ENCODE assay signal across 8 cellular contexts in genomic region chrX:111095974-111096870, GRCh38. TPM values are rescaled to one million over a fixed set of nuclear protein-coding genes. Genes with fewer than 3 reads are reported as not detected.
DNase-seq lines count a peak whose midpoint lies in the region; ATAC-seq and TF ChIP-seq lines count a peak whose summit lies in the region.

Gene PAK3, plus strand, starts transcription at chrX:111096191. Its CDS starts 26,913 bp downstream, at chrX:111123104.

- intact Hi-C loops in MCF 10A (cut with micrococcal nuclease) = no loop called here

- peaks cover 59% of the 10 kb centered on the region for H3K27me3 Mint-ChIP-seq in MCF 10A (ENCODE audit: insufficient read depth, unreplicated experiment)

- TF ChIP-seq CTCF in RWPE1 (conservative IDR thresholded peaks at IDR 0.05; ENCODE audit: low read depth) = no peak
- TF ChIP-seq CTCF in MCF 10A (IDR thresholded peaks at IDR 0.05; ENCODE audit: unreplicated experiment) = no peak

- peak; percentile 65 for DNase-seq in GM03348 (ENCODE audit: low spot score)
- peak; percentile 40 for DNase-seq in RWPE1 (ENCODE audit: low spot score)
- peak; percentile 77 for DNase-seq in MCF 10A (ENCODE audit: unreplicated experiment)
- DNase-seq in iPS-NIHi7 (ENCODE audit: extremely low spot score) = peak; percentile 79
- peak; percentile 8 for DNase-seq in skeletal muscle cell (ENCODE audit: low read depth)
- no peak for DNase-seq in middle frontal gyrus (ENCODE audit: extremely low spot score, low spot score)
- no peak for DNase-seq in SKM-1 treated with dmso at 0.1 percent for 144 hours (lab: John Stamatoyannopoulos, UW; ENCODE audit: unreplicated experiment)

- no TSS peak for BruUV-seq in MCF 10A (replicated peaks; lab: Mats Ljungman, UMichigan)

- peaks cover 6% of the 10 kb centered on the region for H3K36me3 Mint-ChIP-seq in MCF 10A (ENCODE audit: insufficient read depth, unreplicated experiment)

- POLR2A ChIA-PET in RWPE1 (lab: Yijun Ruan, JAX; ENCODE audit: low non-redundant PET) (no interaction called here), MCF 10A (lab: Yijun Ruan, JAX) (interaction anchor here (0.6 to 0.7 kb wide), 4 partner anchors 76 to 1366 kb away, joined by 3 read pairs; no protein-coding TSS in a partner anchor)

- ATAC-seq in HG03354 (IDR thresholded peaks at IDR 0.05; ENCODE audit: poor library complexity, severe bottlenecking, unreplicated experiment) = peak; percentile 43

- H3K27ac Mint-ChIP-seq in MCF 10A (ENCODE audit: low read depth, unreplicated experiment) = peak within 1 kb of the TSS; percentile 43

- CTCF ChIA-PET in RWPE1 (lab: Yijun Ruan, JAX) (interaction anchor here (0.7 kb wide), 1 partner anchor 1499 kb away, joined by 3 read pairs; no protein-coding TSS in a partner anchor), MCF 10A (lab: Yijun Ruan, JAX) (interaction anchor here (0.7 to 3.9 kb wide), 6 partner anchors 104 to 651 kb away, joined by 3 to 24 read pairs (median 4); no protein-coding TSS in a partner anchor)

- 0 out of 2 replicates have a peak within 1 kb of the TSS, but pooled peaks have one; percentile 15 for H3K27ac ChIP-seq in RWPE1

- no peaks in the 10 kb centered on the region for H3K4me1 Mint-ChIP-seq in MCF 10A (ENCODE audit: insufficient read depth, unreplicated experiment)

- H3K4me3 Mint-ChIP-seq in MCF 10A (ENCODE audit: unreplicated experiment) = peak within 1 kb of the TSS; percentile 76

- H3K9me3 Mint-ChIP-seq in MCF 10A (ENCODE audit: unreplicated experiment) = no peaks in the 10 kb centered on the region

- H3K4me3 ChIP-seq in skeletal muscle cell (ENCODE audit: low read depth, low read length) = peak within 1 kb of the TSS; percentile 52

RNA-seq across cellular contexts. Expression of gene PAK3, which starts in this region (rescaled TPM):
- total RNA-seq in MCF 10A (2022) = 4.9 and 8.5 TPM in 2 replicates

Comparison
In these comparisons a context has a peak if more than half of its experiments do, and no peak if none do; other contexts are left out.
1. DNase-seq: peak in GM03348 (single experiment), RWPE1 (single experiment), MCF 10A (single experiment), iPS-NIHi7 (single experiment) and skeletal muscle cell (single experiment); none in middle frontal gyrus (single experiment) and SKM-1 treated with dmso at 0.1 percent for 144 hours (single experiment).